8 cellular contexts compared by ENCODE assay signal in genomic region chr7:25389489-25390106, GRCh38.
DNase-seq lines count a peak whose midpoint lies in the region; ATAC-seq and TF ChIP-seq lines count a peak whose summit lies in the region.

No MANE protein-coding gene starts in this region.

- no peak overlapping the region for H4K5ac ChIP-seq in IMR-90 (ENCODE audit: low read depth, low read length)

- H2BK5ac ChIP-seq in IMR-90 (ENCODE audit: low read depth, low read length, poor library complexity, severe bottlenecking): no peak overlapping the region
- no peak overlapping the region for H2BK5ac ChIP-seq in neuronal stem cell (ENCODE audit: low read length)

- H3K9ac ChIP-seq in IMR-90 (ENCODE audit: low read depth, low read length) (no peak overlapping the region), PC-3 (ENCODE audit: low read length) (no peak overlapping the region), neuronal stem cell (ENCODE audit: low read depth, low read length, poor library complexity) (no peak overlapping the region)

- H4K8ac ChIP-seq in IMR-90 (ENCODE audit: low read depth in 2 of 2, low read length in 2 of 2): no peak overlapping the region
- no peak overlapping the region for H4K8ac ChIP-seq in neuronal stem cell (ENCODE audit: low read depth, low read length)

- H3K27me3 ChIP-seq in IMR-90 (ENCODE audit: control insufficient read depth, insufficient read depth, low read length): peaks cover 6% of the 10 kb centered on the region
- peaks cover 68% of the 10 kb centered on the region for H3K27me3 ChIP-seq in PC-3 (ENCODE audit: low read length)
- peaks cover 0 to 13% (median 0%) of the 10 kb centered on the region in 3 experiments for H3K27me3 ChIP-seq in neuronal stem cell (ENCODE audit: control insufficient read depth in 3 of 3, insufficient read depth in 3 of 3, low read depth in 1 of 3, low read length in 3 of 3)

- H2BK15ac ChIP-seq in IMR-90 (ENCODE audit: low read depth, low read length) (no peak overlapping the region), neuronal stem cell (ENCODE audit: low read length) (no peak overlapping the region)

- TF ChIP-seq RAD21 in IMR-90 (IDR thresholded peaks at IDR 0.05; ENCODE audit: low read length): peak; percentile 52

- no peaks in the 10 kb centered on the region for H3K4me1 ChIP-seq in IMR-90 (ENCODE audit: control insufficient read depth, insufficient read depth, low read length)
- no peaks in the 10 kb centered on the region for H3K4me1 ChIP-seq in PC-3 (ENCODE audit: insufficient read depth, low read length)
- peaks cover 14 to 16% of the 10 kb centered on the region in 2 donors for H3K4me1 ChIP-seq in neuronal stem cell (ENCODE audit: control insufficient read depth in 2 of 2, insufficient read depth in 1 of 2, low read depth in 1 of 2, low read length in 2 of 2)

- TF ChIP-seq CTCF in IMR-90 (conservative IDR thresholded peaks at IDR 0.05; ENCODE audit: low read depth, low read length): peak; percentile 57
- peak; percentile 59; the same call in 1 of the 2 replicates for TF ChIP-seq CTCF in PC-3 (conservative IDR thresholded peaks at IDR 0.05; ENCODE audit: low read depth, low read length)

- in situ Hi-C loops in IMR-90 (cut with MboI; ENCODE audit: low sequenced_read_pairs): loop anchor here (5.0 kb wide), 2 partner anchors 132 to 463 kb away; no protein-coding TSS in a partner anchor

- H3K9me2 ChIP-seq in PC-3 (replicated peaks; ENCODE audit: low read length): no peaks in the 10 kb centered on the region

- H3K36me3 ChIP-seq in IMR-90 (ENCODE audit: control insufficient read depth, insufficient read depth, low read length) (no peaks in the 10 kb centered on the region), PC-3 (ENCODE audit: low read depth, low read length) (no peaks in the 10 kb centered on the region), neuronal stem cell (replicated peaks in 1 of 2; ENCODE audit: control insufficient read depth in 2 of 2, insufficient read depth in 2 of 2, low read length in 2 of 2) (no peaks in the 10 kb centered on the region)

- BruUV-seq in IMR-90 (replicated peaks; lab: Mats Ljungman, UMichigan) (no TSS peak), PC-3 (replicated peaks; lab: Mats Ljungman, UMichigan) (no TSS peak)

- POLR2A ChIA-PET in IMR-90 (lab: Charles Lee; ENCODE audit: unreplicated experiment) (no interaction called here), PC-3 (lab: Charles Lee; ENCODE audit: unreplicated experiment) (no interaction called here)

- H3K4me2 ChIP-seq in IMR-90 (ENCODE audit: low read depth, low read length) (no peak overlapping the region), PC-3 (ENCODE audit: low read length) (no peak overlapping the region), neuronal stem cell (ENCODE audit: insufficient read depth, low read length, poor library complexity, severe bottlenecking) (no peak overlapping the region)

- no peak overlapping the region for H2AK9ac ChIP-seq in IMR-90 (replicated peaks; ENCODE audit: low read depth, low read length, poor library complexity)

- H2BK20ac ChIP-seq in IMR-90 (ENCODE audit: low read depth, low read length): no peak overlapping the region

- H2BK120ac ChIP-seq in IMR-90 (ENCODE audit: low read depth, low read length) (no peak overlapping the region), neuronal stem cell (ENCODE audit: low read depth, low read length) (no peak overlapping the region)

- no peak overlapping the region for H4K91ac ChIP-seq in IMR-90 (ENCODE audit: insufficient read depth, low read depth, low read length)
- H4K91ac ChIP-seq in neuronal stem cell (ENCODE audit: low read depth, low read length, poor library complexity): no peak overlapping the region

- dilution Hi-C loops in IMR-90 (cut with HindIII; ENCODE audit: low sequenced_read_pairs, unreplicated experiment): no loop called here

- no peak overlapping the region for H2AFZ ChIP-seq in IMR-90 (replicated peaks; ENCODE audit: low read length, poor library complexity)
- H2AFZ ChIP-seq in PC-3 (ENCODE audit: low read length): no peak overlapping the region
- H2AFZ ChIP-seq in neuronal stem cell (ENCODE audit: low read length): no peak overlapping the region

- peak; percentile 13 for DNase-seq in DMS79 (lab: John Stamatoyannopoulos, UW)
- peak; percentile 42 for DNase-seq in IMR-90
- peak; percentile 41 for DNase-seq in PC-3
- DNase-seq in neuronal stem cell (ENCODE audit: low spot score): peak; percentile 42
- DNase-seq in GOT3 (lab: John Stamatoyannopoulos, UW): no peak

- no peaks in the 10 kb centered on the region for H3K79me2 ChIP-seq in PC-3 (ENCODE audit: low read length)

- H3K4me3 ChIP-seq in IMR-90 (ENCODE audit: insufficient read depth, low read depth, low read length) (no peak overlapping the region), PC-3 (ENCODE audit: low read length) (no peak overlapping the region), neuronal stem cell (ENCODE audit: low read length in 2 of 2) (no peak overlapping the region)

- H3K9me3 ChIP-seq in IMR-90 (ENCODE audit: control insufficient read depth, insufficient read depth, low read length) (no peaks in the 10 kb centered on the region), PC-3 (ENCODE audit: low read length) (no peaks in the 10 kb centered on the region), neuronal stem cell (replicated peaks in 1 of 2; ENCODE audit: control insufficient read depth in 2 of 2, insufficient read depth in 1 of 2, low read depth in 1 of 2, low read length in 2 of 2) (no peaks in the 10 kb centered on the region)

- H3K23ac ChIP-seq in IMR-90 (ENCODE audit: low read depth, low read length): no peak overlapping the region
- H3K23ac ChIP-seq in neuronal stem cell (ENCODE audit: low read depth, low read length, poor library complexity): no peak overlapping the region

- H3K27ac ChIP-seq in IMR-90 (ENCODE audit: insufficient read depth, low read length) (no peak overlapping the region), PC-3 (ENCODE audit: low read length) (no peak overlapping the region), neuronal stem cell (replicated peaks; ENCODE audit: low read length) (no peak overlapping the region)

- no peaks in the 10 kb centered on the region for H3K9me1 ChIP-seq in IMR-90 (ENCODE audit: insufficient read depth, low read length)

- ATAC-seq in IMR-90 (ENCODE audit: low read depth) (peak; percentile 73), PC-3 (peak; percentile 53), esophagus mucosa (peak; percentile 29), HG03460 (IDR thresholded peaks at IDR 0.05; ENCODE audit: unreplicated experiment) (no peak), GM21723 (IDR thresholded peaks at IDR 0.05; ENCODE audit: unreplicated experiment) (no peak)

- no peak overlapping the region for H3K18ac ChIP-seq in IMR-90 (ENCODE audit: low read depth, low read length)
- H3K18ac ChIP-seq in neuronal stem cell (ENCODE audit: low read length): no peak overlapping the region

- H3K56ac ChIP-seq in IMR-90 (ENCODE audit: extremely low read depth, insufficient read depth, low read length): no peak overlapping the region

- H3K14ac ChIP-seq in IMR-90 (replicated peaks; ENCODE audit: low read depth, low read length) (no peak overlapping the region), neuronal stem cell (ENCODE audit: low read length) (no peak overlapping the region)

- TF ChIP-seq POLR2A in IMR-90 (IDR thresholded peaks at IDR 0.05; ENCODE audit: low read depth, low read length): no peak

- intact Hi-C loops in IMR-90 (cut with micrococcal nuclease): loop anchor here (1.0 kb wide), 1 partner anchor 130 kb away; no protein-coding TSS in a partner anchor
- intact Hi-C loops in PC-3 (cut with micrococcal nuclease): loop anchor here (1.0 to 2.0 kb wide), 2 partner anchors 130 to 461 kb away; no protein-coding TSS in a partner anchor

- H2AK5ac ChIP-seq in IMR-90 (ENCODE audit: low read depth, low read length) (no peak overlapping the region), neuronal stem cell (ENCODE audit: low read depth, low read length) (no peak overlapping the region)

- H3K4ac ChIP-seq in IMR-90 (ENCODE audit: low read depth, low read length) (no peak overlapping the region), neuronal stem cell (ENCODE audit: low read length) (no peak overlapping the region)

- no peak overlapping the region for H2BK12ac ChIP-seq in neuronal stem cell (ENCODE audit: low read length)

- no CpG with 5 or more reads among the region's 8 CpGs for WGBS in IMR-90 (ENCODE audit: extremely low coverage in 2 of 2, insufficient read length in 1 of 2), 2 experiments
- WGBS in neuronal stem cell (ENCODE audit: extremely low coverage in 2 of 2, insufficient read length in 2 of 2, insufficient replicate concordance in 1 of 2), 2 donors: no CpG with 5 or more reads among the region's 8 CpGs

- H4K20me1 ChIP-seq in IMR-90 (ENCODE audit: insufficient read depth, low read length) (no peaks in the 10 kb centered on the region), PC-3 (ENCODE audit: low read length) (no peaks in the 10 kb centered on the region)

- CTCF ChIA-PET in IMR-90 (lab: Yijun Ruan, JAX) (interaction anchor here (0.6 to 1.4 kb wide), 6 partner anchors 42 to 134 kb away, joined by 3 to 9 read pairs (median 4); no protein-coding TSS in a partner anchor), PC-3 (lab: Charles Lee) (no interaction called here)

- H3F3A ChIP-seq in PC-3 (ENCODE audit: low read length, unreplicated experiment): no peaks in the 10 kb centered on the region

- H3K79me1 ChIP-seq in IMR-90 (ENCODE audit: low read depth in 1 of 2, low read length in 2 of 2): no peaks in the 10 kb centered on the region
- no peaks in the 10 kb centered on the region for H3K79me1 ChIP-seq in neuronal stem cell (ENCODE audit: low read depth, low read length)

TF ChIP-seq in IMR-90, 13 proteins besides CTCF, POLR2A, EP300 and RAD21:
- TF ChIP-seq CEBPB (IDR thresholded peaks at IDR 0.05; ENCODE audit: low read depth, low read length) (no peak), SMC3 (IDR thresholded peaks at IDR 0.05; ENCODE audit: low read depth, low read length) (peak; percentile 33)

Comparison
In these comparisons a context has a peak if more than half of its experiments do, and no peak if none do; other contexts are left out.
1. ATAC-seq: peak in IMR-90 (single experiment), PC-3 (single experiment) and esophagus mucosa (single experiment); none in HG03460 (single experiment) and GM21723 (single experiment).